33 cellular contexts compared by ENCODE assay signal in genomic region chr2:218371987-218372358, GRCh38. TPM values are rescaled to one million over a fixed set of nuclear protein-coding genes. Genes with fewer than 3 reads are reported as not detected.
A peak's percentile ranks its signal among the peaks of the same experiment; 100 is the strongest.
DNase-seq lines count a peak whose midpoint lies in the region; ATAC-seq and TF ChIP-seq lines count a peak whose summit lies in the region.
"Had no signal": no experiment of that assay in that cellular context is flagged by ENCODE, and none has a peak within 500 bp of the region (broad histone marks: within the 10 kb centered on the region; RNA-seq: fewer than 3 reads in every experiment).

No MANE protein-coding gene starts in this region.

- H3K4me2 ChIP-seq in PC-3 (ENCODE audit: low read length) = no peak overlapping the region

- no peaks in the 10 kb centered on the region for H4K20me1 ChIP-seq in PC-3 (ENCODE audit: low read length)

- no peak overlapping the region for H3K27ac ChIP-seq in CD4-positive, alpha-beta T cell (ENCODE audit: low read depth, low read length)
- H3K27ac ChIP-seq in ascending aorta (peak overlapping the region; percentile 52 to 71), lower lobe of right lung (peak overlapping the region; percentile 95), thyroid gland (peak overlapping the region in 2 of 3 donors; percentile 97 to 100), PC-3 (ENCODE audit: low read length) (no peak overlapping the region), uterus (no peak overlapping the region)
- H3K27ac ChIP-seq: epithelial cell of prostate had no signal

- no peaks in the 10 kb centered on the region for H3K36me3 Mint-ChIP-seq in CD4-positive, alpha-beta T cell (ENCODE audit: low read depth)
- no peaks in the 10 kb centered on the region for H3K36me3 Mint-ChIP-seq in activated naive CD4-positive, alpha-beta T cell treated with anti-CD3 and anti-CD28 coated beads for 36 hours (ENCODE audit: low read depth)
- H3K36me3 Mint-ChIP-seq: activated CD4-positive, alpha-beta memory T cell treated with anti-CD3 and anti-CD28 coated beads for 36 hours; activated naive CD8-positive, alpha-beta T cell had no signal

- H2AFZ ChIP-seq in PC-3 (ENCODE audit: low read length) = no peak overlapping the region

- H3K4me1 ChIP-seq in ascending aorta (peaks cover 0 to 16% of the 10 kb centered on the region in 2 donors), lower lobe of right lung (peaks cover 43% of the 10 kb centered on the region), thyroid gland (peaks cover 26 to 42% of the 10 kb centered on the region in 2 donors), PC-3 (ENCODE audit: insufficient read depth, low read length) (0 out of 2 replicates have a peak, but pooled peaks cover 11% of the 10 kb centered on the region), uterus (no peaks in the 10 kb centered on the region)

- POLR2A ChIA-PET in CD4-positive, alpha-beta T cell (lab: Charles Lee) = no interaction called here
- POLR2A ChIA-PET in PC-3 (lab: Charles Lee; ENCODE audit: unreplicated experiment) = no interaction called here

- H3K9me3 ChIP-seq in CD4-positive, alpha-beta T cell (ENCODE audit: control insufficient read depth, low read length) = peaks cover under 1% of the 10 kb centered on the region
- H3K9me3 ChIP-seq in ascending aorta = no peaks in the 10 kb centered on the region
- H3K9me3 ChIP-seq in lower lobe of right lung = peaks cover under 1% of the 10 kb centered on the region
- no peaks in the 10 kb centered on the region for H3K9me3 ChIP-seq in thyroid gland
- H3K9me3 ChIP-seq in PC-3 (ENCODE audit: low read length) = no peaks in the 10 kb centered on the region
- peaks cover 0 to under 1% of the 10 kb centered on the region in 2 donors for H3K9me3 ChIP-seq in uterus
- H3K9me3 ChIP-seq: Caco-2, HAP-1 had no signal

- H3K4me1 Mint-ChIP-seq in CD4-positive, alpha-beta T cell (ENCODE audit: low read depth) = peaks cover 32% of the 10 kb centered on the region
- peaks cover 13% of the 10 kb centered on the region for H3K4me1 Mint-ChIP-seq in activated naive CD4-positive, alpha-beta T cell treated with anti-CD3 and anti-CD28 coated beads for 36 hours (ENCODE audit: low read depth)

- no peaks in the 10 kb centered on the region for H3K9me2 ChIP-seq in PC-3 (replicated peaks; ENCODE audit: low read length)

- no peaks in the 10 kb centered on the region for H3K79me2 ChIP-seq in PC-3 (ENCODE audit: low read length)

- H3F3A ChIP-seq in PC-3 (ENCODE audit: low read length, unreplicated experiment) = no peaks in the 10 kb centered on the region

- no peak overlapping the region for H3K9ac ChIP-seq in PC-3 (ENCODE audit: low read length)

- no peak for ATAC-seq in CD4-positive, alpha-beta T cell (ENCODE audit: poor library complexity)
- ATAC-seq in lower lobe of right lung (no peak), PC-3 (no peak)
- ATAC-seq: naive thymus-derived CD4-positive, alpha-beta T cell; Panc1; sciatic nerve; T-helper 17 cell had no signal

- TF ChIP-seq CTCF in CD4-positive, alpha-beta T cell (IDR thresholded peaks at IDR 0.05) = no peak
- TF ChIP-seq CTCF in ascending aorta (IDR thresholded peaks at IDR 0.05) (no peak), lower lobe of right lung (IDR thresholded peaks at IDR 0.05) (no peak), thyroid gland (IDR thresholded peaks at IDR 0.05) (no peak), PC-3 (conservative IDR thresholded peaks at IDR 0.05; ENCODE audit: low read depth, low read length) (no peak), uterus (IDR thresholded peaks at IDR 0.05) (no peak)

- no peaks in the 10 kb centered on the region for H3K9me3 Mint-ChIP-seq in CD4-positive, alpha-beta T cell
- H3K9me3 Mint-ChIP-seq in activated naive CD4-positive, alpha-beta T cell treated with anti-CD3 and anti-CD28 coated beads for 36 hours = no peaks in the 10 kb centered on the region
- H3K9me3 Mint-ChIP-seq: activated CD4-positive, alpha-beta memory T cell treated with anti-CD3 and anti-CD28 coated beads for 36 hours; naive thymus-derived CD4-positive, alpha-beta T cell had no signal

- H3K4me3 ChIP-seq in ascending aorta (no peak overlapping the region), lower lobe of right lung (no peak overlapping the region), thyroid gland (replicated peaks in 1 of 3) (no peak overlapping the region), PC-3 (ENCODE audit: low read length) (no peak overlapping the region), uterus (no peak overlapping the region)
- H3K4me3 ChIP-seq: HAP-1, left ventricle myocardium inferior had no signal

- H3K4me3 Mint-ChIP-seq in CD4-positive, alpha-beta T cell = no peak overlapping the region
- H3K4me3 Mint-ChIP-seq in activated naive CD4-positive, alpha-beta T cell treated with anti-CD3 and anti-CD28 coated beads for 36 hours = no peak overlapping the region
- H3K4me3 Mint-ChIP-seq: activated CD4-positive, alpha-beta memory T cell treated with anti-CD3 and anti-CD28 coated beads for 36 hours; activated naive CD8-positive, alpha-beta T cell; naive thymus-derived CD4-positive, alpha-beta T cell; T-helper 17 cell had no signal

- no peak for DNase-seq in CD4-positive, alpha-beta T cell
- DNase-seq in ascending aorta (ENCODE audit: low spot score in 2 of 2) = no peak
- peak; percentile 14 for DNase-seq in lower lobe of right lung
- DNase-seq in thyroid gland = no peak
- DNase-seq in PC-3 = no peak
- DNase-seq in activated naive CD4-positive, alpha-beta T cell treated with anti-CD3 and anti-CD28 coated beads for 36 hours = no peak
- no peak for DNase-seq in uterus
- DNase-seq: activated CD4-positive, alpha-beta memory T cell treated with anti-CD3 and anti-CD28 coated beads for 36 hours; anterior cingulate cortex; Caco-2; effector CD8-positive, alpha-beta T cell; glutamatergic neuron; Karpas-422; left ventricle myocardium inferior; midbrain; naive thymus-derived CD4-positive, alpha-beta T cell; NCI-H1417 treated with DMSO at 0.1 percent for 48 hours; NCI-H2081; NCI-H526; Right ventricle myocardium superior; stimulated activated CD4-positive, alpha-beta T cell treated with anti-CD3 and anti-CD28 coated beads, Interleukin-15, amount 100 ng/mL, for 24 hours; stimulated activated CD4-positive, alpha-beta T cell treated with anti-CD3 and anti-CD28 coated beads, Interleukin-4, amount 100 ng/mL, for 4 hours; substantia nigra; T-helper 17 cell had no signal

- no peaks in the 10 kb centered on the region for H3K36me3 ChIP-seq in ascending aorta
- no peaks in the 10 kb centered on the region for H3K36me3 ChIP-seq in lower lobe of right lung
- H3K36me3 ChIP-seq in thyroid gland = no peaks in the 10 kb centered on the region
- H3K36me3 ChIP-seq in PC-3 (ENCODE audit: low read depth, low read length) = no peaks in the 10 kb centered on the region
- H3K36me3 ChIP-seq in uterus = no peaks in the 10 kb centered on the region
- H3K36me3 ChIP-seq: HAP-1, left ventricle myocardium inferior had no signal

- intact Hi-C loops in CD4-positive, alpha-beta T cell (cut with DNase I, micrococcal nuclease) = loop anchor here in 1 of 2 experiments (2.0 kb wide), 1 partner anchor 23 kb away; no protein-coding TSS in a partner anchor
- intact Hi-C loops in ascending aorta (cut with DNase I) = no loop called here
- intact Hi-C loops in lower lobe of right lung (cut with DNase I) = no loop called here
- intact Hi-C loops in thyroid gland (cut with DNase I) = no loop called here
- intact Hi-C loops in PC-3 (cut with micrococcal nuclease) = no loop called here
- intact Hi-C loops in activated naive CD4-positive, alpha-beta T cell treated with anti-CD3 and anti-CD28 coated beads for 36 hours (cut with micrococcal nuclease) = no loop called here
- intact Hi-C loops in uterus (cut with DNase I; ENCODE audit: low total_unique reads) = no loop called here

- no peaks in the 10 kb centered on the region for H3K27me3 Mint-ChIP-seq in CD4-positive, alpha-beta T cell
- H3K27me3 Mint-ChIP-seq in activated naive CD4-positive, alpha-beta T cell treated with anti-CD3 and anti-CD28 coated beads for 36 hours (ENCODE audit: low read depth) = no peaks in the 10 kb centered on the region
- H3K27me3 Mint-ChIP-seq: activated CD4-positive, alpha-beta memory T cell treated with anti-CD3 and anti-CD28 coated beads for 36 hours; activated naive CD8-positive, alpha-beta T cell; T-helper 17 cell had no signal

- BruUV-seq in PC-3 (replicated peaks; lab: Mats Ljungman, UMichigan) = no TSS peak

- no peak for TF ChIP-seq POLR2A in thyroid gland (IDR thresholded peaks at IDR 0.05)
- TF ChIP-seq POLR2A in uterus (IDR thresholded peaks at IDR 0.05) = no peak

- no peaks in the 10 kb centered on the region for H3K27me3 ChIP-seq in CD4-positive, alpha-beta T cell (ENCODE audit: control insufficient read depth, insufficient read depth, low read length)
- H3K27me3 ChIP-seq in ascending aorta = no peaks in the 10 kb centered on the region
- H3K27me3 ChIP-seq in lower lobe of right lung (ENCODE audit: low read depth) = no peaks in the 10 kb centered on the region
- H3K27me3 ChIP-seq in thyroid gland = no peaks in the 10 kb centered on the region
- no peaks in the 10 kb centered on the region for H3K27me3 ChIP-seq in PC-3 (ENCODE audit: low read length)
- H3K27me3 ChIP-seq in uterus = no peaks in the 10 kb centered on the region

- H3K27ac Mint-ChIP-seq in CD4-positive, alpha-beta T cell = peak overlapping the region; percentile 43
- no peak overlapping the region for H3K27ac Mint-ChIP-seq in activated naive CD4-positive, alpha-beta T cell treated with anti-CD3 and anti-CD28 coated beads for 36 hours
- H3K27ac Mint-ChIP-seq: activated CD4-positive, alpha-beta memory T cell treated with anti-CD3 and anti-CD28 coated beads for 36 hours; T-helper 17 cell had no signal

- CTCF ChIA-PET in CD4-positive, alpha-beta T cell (lab: Charles Lee) = no interaction called here
- CTCF ChIA-PET in PC-3 (lab: Charles Lee) = no interaction called here
- CTCF ChIA-PET in activated naive CD4-positive, alpha-beta T cell treated with anti-CD3 and anti-CD28 coated beads for 36 hours (lab: Charles Lee) = no interaction called here

RNA-seq across cellular contexts. Expression of gene SLC11A1, which starts 10.1 kb away (rescaled TPM):
- total RNA-seq in CD4-positive, alpha-beta T cell = 1 to 10 TPM; 4.9 to 6.3 TPM
- total RNA-seq in ascending aorta (16.4 TPM), lower lobe of right lung (419 TPM), thyroid gland (10 to 100 TPM in 2 of 4 donors, 1 to 10 TPM in 2; 1.7 to 14.5 (median 10.1) TPM), PC-3 (2014; rRNA removed) (0.17 and 0.33 TPM in 2 replicates), uterus (10 to 100 TPM in 1 of 4 donors, 1 to 10 TPM in 1, under 1 TPM in 2; 0.26 to 14.0 (median 4.2) TPM)
- total RNA-seq in activated naive CD4-positive, alpha-beta T cell treated with anti-CD3 and anti-CD28 coated beads for 36 hours = not detected

RNA-seq across cellular contexts. Expression of gene CATIP, which starts 15.3 kb away (rescaled TPM):
- total RNA-seq in CD4-positive, alpha-beta T cell = not detected
- total RNA-seq in ascending aorta = not detected
- total RNA-seq in lower lobe of right lung = 5.6 TPM
- 1 to 10 TPM in 3 of 4 donors, under 1 TPM in 1; 0.54 to 5.5 (median 2.9) TPM for total RNA-seq in thyroid gland
- total RNA-seq in PC-3 (2014; rRNA removed) = not detected in 2 replicates
- not detected for total RNA-seq in activated naive CD4-positive, alpha-beta T cell treated with anti-CD3 and anti-CD28 coated beads for 36 hours
- total RNA-seq in uterus = under 1 TPM in 2 of 4 donors, not detected in 2; 0.85 to 0.97 TPM
- total RNA-seq: A673; activated CD4-positive, alpha-beta memory T cell treated with anti-CD3 and anti-CD28 coated beads for 36 hours; bronchial epithelial cell; left ventricle myocardium inferior; posterior vena cava; Right ventricle myocardium superior; sciatic nerve; T-helper 17 cell; ureter had no signal

RNA-seq across cellular contexts. Expression of gene CTDSP1, which starts 27.7 kb away (rescaled TPM):
- 10 to 100 TPM; 70.5 to 76.8 TPM for total RNA-seq in CD4-positive, alpha-beta T cell
- 144 TPM for total RNA-seq in ascending aorta
- 168 TPM for total RNA-seq in lower lobe of right lung
- 100 to 1,000 TPM; 105 to 152 (median 127) TPM for total RNA-seq in thyroid gland
- 73.2 and 94.6 TPM in 2 replicates for total RNA-seq in PC-3 (2014; rRNA removed)
- 10 to 100 TPM; 26.1 to 26.2 TPM for total RNA-seq in activated naive CD4-positive, alpha-beta T cell treated with anti-CD3 and anti-CD28 coated beads for 36 hours
- 100 to 1,000 TPM in 2 of 4 donors, 10 to 100 TPM in 2; 48.8 to 198 (median 76.8) TPM for total RNA-seq in uterus

RNA-seq across cellular contexts. Expression of gene VIL1, which starts 47.0 kb away (rescaled TPM):
- total RNA-seq in CD4-positive, alpha-beta T cell = under 1 TPM; 0.20 to 0.33 TPM
- total RNA-seq in ascending aorta (not detected), lower lobe of right lung (0.41 TPM), thyroid gland (not detected), PC-3 (2014; rRNA removed) (0.26 and 0.92 TPM in 2 replicates), uterus (under 1 TPM in 3 of 4 donors, not detected in 1; 0.28 to 0.59 (median 0.51) TPM)
- not detected for total RNA-seq in activated naive CD4-positive, alpha-beta T cell treated with anti-CD3 and anti-CD28 coated beads for 36 hours
- total RNA-seq: A673; activated CD4-positive, alpha-beta memory T cell treated with anti-CD3 and anti-CD28 coated beads for 36 hours; bronchial epithelial cell; left ventricle myocardium inferior; posterior vena cava; Right ventricle myocardium superior; sciatic nerve; ureter had no signal

Comparison
In these comparisons a context has a peak if more than half of its experiments do, and no peak if none do; other contexts are left out.
1. H3K27ac ChIP-seq: peak in ascending aorta (2 of 2), lower lobe of right lung (single experiment) and thyroid gland (2 of 3); none in CD4-positive, alpha-beta T cell (single experiment), PC-3 (single experiment) and uterus (0 of 2).
2. RNA of gene SLC11A1, which starts 10.1 kb away (total RNA-seq): 419 TPM in lower lobe of right lung (single experiment); 16.4 TPM in ascending aorta (single experiment), 1.7 to 14.5 TPM in thyroid gland, 0.26 to 14.0 TPM in uterus, 4.9 to 6.3 TPM in CD4-positive, alpha-beta T cell, 0.17 to 0.33 TPM in PC-3 and not detected in activated naive CD4-positive, alpha-beta T cell treated with anti-CD3 and anti-CD28 coated beads for 36 hours; every median in the first group is over 10 times any median in the second.